ENCODE assay signal across 28 cellular contexts in genomic region chr9:35800530-35800929, GRCh38. TPM values are rescaled to one million over a fixed set of nuclear protein-coding genes. Genes with fewer than 3 reads are reported as not detected.
A peak's percentile ranks its signal among the peaks of the same experiment; 100 is the strongest.
DNase-seq lines count a peak whose midpoint lies in the region; TF ChIP-seq lines count a peak whose summit lies in the region.
"Had no signal": no experiment of that assay in that cellular context is flagged by ENCODE, and none has a peak within 500 bp of the region (broad histone marks: within the 10 kb centered on the region; RNA-seq: fewer than 3 reads in every experiment).

No MANE protein-coding gene starts in this region.

- no peak overlapping the region for H3K4me2 ChIP-seq in smooth muscle cell
- H3K4me2 ChIP-seq: KMS-11, PC-9 had no signal

- BruUV-seq in Caco-2 (replicated peaks; lab: Mats Ljungman, UMichigan), result no TSS peak

- H3K9me3 ChIP-seq in Caco-2 (no peaks in the 10 kb centered on the region), endodermal cell (ENCODE audit: control insufficient read depth, low read length) (no peaks in the 10 kb centered on the region), smooth muscle cell (replicated peaks; ENCODE audit: low read depth) (no peaks in the 10 kb centered on the region)
- H3K9me3 ChIP-seq: BE2C, SJCRH30 had no signal

- no peaks in the 10 kb centered on the region for H4K20me1 ChIP-seq in smooth muscle cell (ENCODE audit: low read depth)

- peaks cover 15% of the 10 kb centered on the region for H3K36me3 Mint-ChIP-seq in Caco-2 (ENCODE audit: insufficient read depth, unreplicated experiment)
- H3K36me3 Mint-ChIP-seq in endodermal cell (ENCODE audit: low read depth), result peaks cover 18% of the 10 kb centered on the region
- H3K36me3 Mint-ChIP-seq in progenitor cell of endocrine pancreas (ENCODE audit: insufficient read depth), result peaks cover 14% of the 10 kb centered on the region
- H3K36me3 Mint-ChIP-seq: CD14-positive monocyte had no signal

- 88 to 97% methylated on average over 5 to 7 of the region's 7 CpGs for WGBS in endodermal cell (ENCODE audit: insufficient coverage in 1 of 2, insufficient read length in 1 of 2), 2 experiments
- WGBS in smooth muscle cell (ENCODE audit: low lambda C conversion rate), result 90% methylated on average over 7 of the region's 7 CpGs

- H3K27me3 ChIP-seq in Caco-2 (replicated peaks; ENCODE audit: control insufficient read depth, insufficient read depth, low read length) (no peaks in the 10 kb centered on the region), endodermal cell (ENCODE audit: control insufficient read depth, insufficient read depth, low read length, poor library complexity, severe bottlenecking) (no peaks in the 10 kb centered on the region), smooth muscle cell (ENCODE audit: low read depth) (no peaks in the 10 kb centered on the region)
- H3K27me3 ChIP-seq: BE2C, SJCRH30 had no signal

- H3K4me3 Mint-ChIP-seq in Caco-2 (ENCODE audit: unreplicated experiment), result peak overlapping the region; percentile 70
- no peak overlapping the region for H3K4me3 Mint-ChIP-seq in endodermal cell
- H3K4me3 Mint-ChIP-seq in progenitor cell of endocrine pancreas (ENCODE audit: low read depth), result no peak overlapping the region
- H3K4me3 Mint-ChIP-seq: CD14-positive monocyte had no signal

- no peak for DNase-seq in Caco-2
- DNase-seq in endodermal cell, result no peak
- DNase-seq in progenitor cell of endocrine pancreas (ENCODE audit: low spot score, unreplicated experiment), result no peak
- DNase-seq in stimulated activated CD4-positive, alpha-beta T cell treated with anti-CD3 and anti-CD28 coated beads, Interleukin-4, amount 100 ng/mL, for 24 hours, result no peak
- DNase-seq in smooth muscle cell (lab: John Stamatoyannopoulos, UW; ENCODE audit: unreplicated experiment), result no peak
- DNase-seq in NOMO-1 (lab: John Stamatoyannopoulos, UW; ENCODE audit: unreplicated experiment in 2 of 2), result no peak
- DNase-seq: 8988T; ACHN; BE2C; Calu3; CD8-positive, alpha-beta memory T cell; DMS79 treated with DMSO at 0.1 percent for 48 hours; GF-D8; HCEC 1CT; IMR-90; MM.1S; NCI-H2029; NCI-H446 treated with DMSO at 0.1 percent for 48 hours; NCI-H526; NCI-H82; NK-92 treated with Interleukin-12 subunit alpha and Interleukin-12 subunit beta, amount 100 ng/mL, for 24 hours; PC-9; SJCRH30 had no signal

- H3K4me3 ChIP-seq in Caco-2 (ENCODE audit: low read depth, low read length), result no peak overlapping the region
- no peak overlapping the region for H3K4me3 ChIP-seq in endodermal cell (ENCODE audit: low read length)
- H3K4me3 ChIP-seq in smooth muscle cell, result no peak overlapping the region
- H3K4me3 ChIP-seq: PC-9, SJCRH30 had no signal

- H3K4me1 ChIP-seq in Caco-2 (peaks cover 46% of the 10 kb centered on the region), endodermal cell (ENCODE audit: control insufficient read depth, insufficient read depth, low read length) (peaks cover 8% of the 10 kb centered on the region), smooth muscle cell (ENCODE audit: low read depth) (no peaks in the 10 kb centered on the region)

- CTCF ChIA-PET in Caco-2 (lab: Charles Lee), result interaction anchor here (1.1 to 2.4 kb wide), 3 partner anchors 10 to 26 kb away, joined by 6 to 16 read pairs (median 7); partner anchors contain the start of gene HINT2

- intact Hi-C loops in Caco-2 (cut with micrococcal nuclease; ENCODE audit: unreplicated experiment), result no loop called here

- POLR2A ChIA-PET in Caco-2 (lab: Charles Lee), result interaction anchor here (0.7 kb wide), 1 partner anchor 11 kb away, joined by 3 read pairs; the partner anchor contains the start of gene SPAG8

- no peak overlapping the region for H2AFZ ChIP-seq in smooth muscle cell (ENCODE audit: low read depth)
- H2AFZ ChIP-seq: PC-9 had no signal

- H3K9me3 Mint-ChIP-seq in Caco-2 (ENCODE audit: unreplicated experiment) (no peaks in the 10 kb centered on the region), endodermal cell (no peaks in the 10 kb centered on the region), progenitor cell of endocrine pancreas (ENCODE audit: low read depth) (no peaks in the 10 kb centered on the region)
- H3K9me3 Mint-ChIP-seq: CD14-positive monocyte; CD8-positive, alpha-beta memory T cell had no signal

- H3F3A ChIP-seq in smooth muscle cell (ENCODE audit: low read depth), result no peaks in the 10 kb centered on the region

- H3K27ac Mint-ChIP-seq in Caco-2 (ENCODE audit: unreplicated experiment), result peak overlapping the region; percentile 85
- peak overlapping the region; percentile 23 for H3K27ac Mint-ChIP-seq in endodermal cell
- peak overlapping the region; percentile 79 for H3K27ac Mint-ChIP-seq in progenitor cell of endocrine pancreas

- H3K4me1 Mint-ChIP-seq in Caco-2 (ENCODE audit: low read depth, unreplicated experiment) (peaks cover 29% of the 10 kb centered on the region), endodermal cell (peaks cover 15% of the 10 kb centered on the region), progenitor cell of endocrine pancreas (ENCODE audit: low read depth) (peaks cover 6% of the 10 kb centered on the region)
- H3K4me1 Mint-ChIP-seq: CD8-positive, alpha-beta memory T cell had no signal

- H3K9ac ChIP-seq in endodermal cell (ENCODE audit: extremely low read depth, low read length, poor library complexity, severe bottlenecking) (no peak overlapping the region), smooth muscle cell (ENCODE audit: low read depth) (no peak overlapping the region)
- H3K9ac ChIP-seq: KMS-11 had no signal

- no peaks in the 10 kb centered on the region for H3K27me3 Mint-ChIP-seq in Caco-2 (ENCODE audit: insufficient read depth, unreplicated experiment)
- no peaks in the 10 kb centered on the region for H3K27me3 Mint-ChIP-seq in endodermal cell (ENCODE audit: insufficient read depth)
- H3K27me3 Mint-ChIP-seq in progenitor cell of endocrine pancreas, result no peaks in the 10 kb centered on the region

- TF ChIP-seq CTCF in Caco-2 (IDR thresholded peaks at IDR 0.05; ENCODE audit: insufficient read depth in 1 of 2, low read depth in 1 of 2, low read length in 1 of 2, severe bottlenecking in 1 of 2, unreplicated experiment in 1 of 2) (no peak), endodermal cell (conservative IDR thresholded peaks at IDR 0.05) (no peak), progenitor cell of endocrine pancreas (IDR thresholded peaks at IDR 0.05; ENCODE audit: unreplicated experiment) (no peak), smooth muscle cell (IDR thresholded peaks at IDR 0.05; ENCODE audit: borderline replicate concordance, insufficient read depth, poor library complexity, severe bottlenecking) (no peak)

- H3K79me2 ChIP-seq in smooth muscle cell (ENCODE audit: low read depth), result no peaks in the 10 kb centered on the region

- H3K27ac ChIP-seq in endodermal cell (ENCODE audit: low read depth, low read length), result no peak overlapping the region
- no peak overlapping the region for H3K27ac ChIP-seq in smooth muscle cell (ENCODE audit: low read depth)
- H3K27ac ChIP-seq: KMS-11, PC-9, SJCRH30 had no signal

- no peaks in the 10 kb centered on the region for H3K36me3 ChIP-seq in Caco-2 (ENCODE audit: control insufficient read depth, insufficient read depth, low read length)
- peaks cover 16% of the 10 kb centered on the region for H3K36me3 ChIP-seq in endodermal cell (ENCODE audit: control insufficient read depth, insufficient read depth, low read length)
- no peaks in the 10 kb centered on the region for H3K36me3 ChIP-seq in smooth muscle cell (ENCODE audit: low read depth)
- H3K36me3 ChIP-seq: BE2C, SJCRH30 had no signal

RNA-seq across cellular contexts. Expression of gene NPR2, which starts 9.1 kb away (rescaled TPM):
- total RNA-seq in Caco-2 (2022) (40.5 and 44.1 TPM in 2 replicates), endodermal cell (10 to 100 TPM; 22.9 to 26.0 TPM), progenitor cell of endocrine pancreas (17.0 and 23.4 TPM in 2 replicates), smooth muscle cell (19.4 and 24.8 TPM in 2 replicates)
- 22.9 TPM for polyA plus RNA-seq in endodermal cell (2013, experiment 1 of 2)
- polyA plus RNA-seq in endodermal cell (2013, experiment 2 of 2), result 20.2 TPM
- 16.4 and 20.1 TPM in 2 replicates for polyA plus RNA-seq in smooth muscle cell
- polyA plus RNA-seq: CD14-positive monocyte had no signal

RNA-seq across cellular contexts. Expression of gene SPAG8, which starts 11.5 kb away (rescaled TPM):
- total RNA-seq in Caco-2 (2022), result 0.19 and 0.29 TPM in 2 replicates
- total RNA-seq in endodermal cell, result 1 to 10 TPM; 1.2 to 1.4 TPM
- polyA plus RNA-seq in endodermal cell (2013, experiment 1 of 2), result 2.2 TPM
- polyA plus RNA-seq in endodermal cell (2013, experiment 2 of 2), result 1.9 TPM
- 2.9 and 3.2 TPM in 2 replicates for total RNA-seq in progenitor cell of endocrine pancreas
- 0.85 TPM in 1 of 2 replicates, not detected in the other for total RNA-seq in smooth muscle cell
- polyA plus RNA-seq in smooth muscle cell, result 0.44 and 1.2 TPM in 2 replicates

RNA-seq across cellular contexts. Expression of gene HINT2, which starts 14.3 kb away (rescaled TPM):
- total RNA-seq in Caco-2 (2022), result 88.0 and 110 TPM in 2 replicates
- total RNA-seq in endodermal cell, result 10 to 100 TPM; 34.3 to 48.6 TPM
- polyA plus RNA-seq in endodermal cell (2013, experiment 1 of 2), result 68.5 TPM
- polyA plus RNA-seq in endodermal cell (2013, experiment 2 of 2), result 57.9 TPM
- total RNA-seq in progenitor cell of endocrine pancreas, result 37.7 and 41.5 TPM in 2 replicates
- 7.7 and 20.4 TPM in 2 replicates for total RNA-seq in smooth muscle cell
- 66.7 and 67.8 TPM in 2 replicates for polyA plus RNA-seq in smooth muscle cell

RNA-seq across cellular contexts. Expression of gene FAM221B, which starts 28.0 kb away (rescaled TPM):
- not detected in 2 replicates for total RNA-seq in Caco-2 (2022)
- under 1 TPM in 1 of 2 donors, not detected in 1; 0.22 TPM for total RNA-seq in endodermal cell
- polyA plus RNA-seq in endodermal cell (2013, experiment 1 of 2), result 0.32 TPM
- polyA plus RNA-seq in endodermal cell (2013, experiment 2 of 2), result 0.70 TPM
- not detected in 2 replicates for total RNA-seq in progenitor cell of endocrine pancreas
- not detected in 2 replicates for total RNA-seq in smooth muscle cell
- polyA plus RNA-seq in smooth muscle cell, result not detected in 2 replicates
- total RNA-seq: Calu3; CD8-positive, alpha-beta memory T cell; H1; IMR-90; PC-9; Right ventricle myocardium inferior; RPMI7951; SJCRH30 had no signal
- polyA plus RNA-seq: CD8-positive, alpha-beta memory T cell; H1; IMR-90 had no signal

RNA-seq across cellular contexts. Expression of gene TMEM8B, which starts 28.5 kb away (rescaled TPM):
- 4.8 and 4.9 TPM in 2 replicates for total RNA-seq in Caco-2 (2022)
- 10 to 100 TPM; 12.8 to 18.3 TPM for total RNA-seq in endodermal cell
- 29.5 TPM for polyA plus RNA-seq in endodermal cell (2013, experiment 1 of 2)
- 26.0 TPM for polyA plus RNA-seq in endodermal cell (2013, experiment 2 of 2)
- total RNA-seq in progenitor cell of endocrine pancreas, result 24.1 and 25.4 TPM in 2 replicates
- total RNA-seq in smooth muscle cell, result 4.5 and 4.9 TPM in 2 replicates
- polyA plus RNA-seq in smooth muscle cell, result 12.4 and 18.7 TPM in 2 replicates

Comparison
In these comparisons a context has a peak if more than half of its experiments do, and no peak if none do; other contexts are left out.
1. H3K27ac Mint-ChIP-seq: peak in every context shown above with its lines; median percentile 85 in Caco-2; 79 in progenitor cell of endocrine pancreas; 23 in endodermal cell.